ENCODE assay signal across 1 cellular context in genomic region chr5:172002840-172003512, GRCh38.
TF ChIP-seq lines count a peak whose summit lies in the region.

No MANE protein-coding gene starts in this region.

TF ChIP-seq in WTC11, 78 proteins besides CTCF, POLR2A, EP300 and RAD21 (continued from another document):
- TF ChIP-seq PRDM15 (CRISPR knock-in tag; IDR thresholded peaks at IDR 0.05) (no peak), FOXK1 (CRISPR knock-in tag; IDR thresholded peaks at IDR 0.05) (no peak), MYBL2 (CRISPR knock-in tag; IDR thresholded peaks at IDR 0.05) (no peak), ZNF317 (CRISPR knock-in tag; IDR thresholded peaks at IDR 0.05; ENCODE audit: borderline replicate concordance, low read depth) (no peak), ZNF396 (CRISPR knock-in tag; IDR thresholded peaks at IDR 0.05; ENCODE audit: borderline replicate concordance) (no peak), IRF2 (CRISPR knock-in tag; IDR thresholded peaks at IDR 0.05; ENCODE audit: borderline replicate concordance, low read depth) (no peak), ATF3 (CRISPR knock-in tag; conservative IDR thresholded peaks at IDR 0.05) (no peak), PREB (CRISPR knock-in tag; IDR thresholded peaks at IDR 0.05; ENCODE audit: borderline replicate concordance) (no peak), ZNF219 (CRISPR knock-in tag; IDR thresholded peaks at IDR 0.05; ENCODE audit: borderline replicate concordance) (no peak), TP53 (CRISPR knock-in tag; IDR thresholded peaks at IDR 0.05) (no peak), JUN (CRISPR knock-in tag; IDR thresholded peaks at IDR 0.05) (no peak), ATF2 (CRISPR knock-in tag; IDR thresholded peaks at IDR 0.05; ENCODE audit: borderline replicate concordance, low read depth) (no peak), KAT7 (CRISPR knock-in tag; IDR thresholded peaks at IDR 0.05; ENCODE audit: borderline replicate concordance) (no peak), ESRRA (CRISPR knock-in tag; IDR thresholded peaks at IDR 0.05; ENCODE audit: borderline replicate concordance) (no peak), FOXP4 (CRISPR knock-in tag; IDR thresholded peaks at IDR 0.05) (no peak), GABPB1 (CRISPR knock-in tag; IDR thresholded peaks at IDR 0.05) (no peak), NR2C2 (CRISPR knock-in tag; IDR thresholded peaks at IDR 0.05) (no peak)
